Comparison of ENCODE assay signal across 11 cellular contexts in genomic region chr1:37034301-37035013, GRCh38. TPM values are rescaled to one million over a fixed set of nuclear protein-coding genes. Genes with fewer than 3 reads are reported as not detected.
DNase-seq lines count a peak whose midpoint lies in the region; ATAC-seq and TF ChIP-seq lines count a peak whose summit lies in the region.
"Had no signal": no experiment of that assay in that cellular context is flagged by ENCODE, and none has a peak within 500 bp of the region (broad histone marks: within the 10 kb centered on the region; RNA-seq: fewer than 3 reads in every experiment).

TSS of gene GRIK3 (minus strand) at chr1:37034515. CDS start at chr1:37034108, 407 bp downstream.

- H4K20me1 ChIP-seq in smooth muscle cell (ENCODE audit: low read depth) = no peaks in the 10 kb centered on the region

- H3K9me3 ChIP-seq in left ventricle myocardium inferior (replicated peaks) (no peaks in the 10 kb centered on the region), smooth muscle cell (replicated peaks; ENCODE audit: low read depth) (no peaks in the 10 kb centered on the region)

- peaks cover 35% of the 10 kb centered on the region for H3K4me1 ChIP-seq in left ventricle myocardium inferior
- H3K4me1 ChIP-seq in smooth muscle cell (ENCODE audit: low read depth) = peaks cover 55% of the 10 kb centered on the region

- H2AFZ ChIP-seq in smooth muscle cell (ENCODE audit: low read depth) = no peak within 1 kb of the TSS

- DNase-seq in NCI-H82 (lab: John Stamatoyannopoulos, UW) (peak; percentile 83), NCI-H82 treated with DMSO at 0.1 percent for 48 hours (lab: John Stamatoyannopoulos, UW; ENCODE audit: unreplicated experiment) (no peak), NCI-H2227 (lab: John Stamatoyannopoulos, UW; ENCODE audit: unreplicated experiment) (peak; percentile 87), left ventricle myocardium inferior (no peak), smooth muscle cell (lab: John Stamatoyannopoulos, UW; ENCODE audit: unreplicated experiment) (no peak)
- DNase-seq: activated CD4-positive, CD25-positive, alpha-beta regulatory T cell treated with anti-CD3 and anti-CD28 coated beads, Interleukin-2, amount 50 U/mL, for 72 hours; stimulated activated CD4-positive, alpha-beta T cell treated with anti-CD3 and anti-CD28 coated beads, Interleukin-4, amount 100 ng/mL, for 4 hours had no signal

- H3K79me2 ChIP-seq in smooth muscle cell (ENCODE audit: low read depth) = no peaks in the 10 kb centered on the region

- 2% methylated on average over 28 of the region's 97 CpGs for WGBS in smooth muscle cell (ENCODE audit: low lambda C conversion rate)

- H3K36me3 ChIP-seq in left ventricle myocardium inferior = no peaks in the 10 kb centered on the region
- no peaks in the 10 kb centered on the region for H3K36me3 ChIP-seq in smooth muscle cell (ENCODE audit: low read depth)

- TF ChIP-seq CTCF in left ventricle myocardium inferior (IDR thresholded peaks at IDR 0.05; ENCODE audit: borderline replicate concordance) = no peak
- no peak for TF ChIP-seq CTCF in smooth muscle cell (IDR thresholded peaks at IDR 0.05; ENCODE audit: borderline replicate concordance, insufficient read depth, poor library complexity, severe bottlenecking)

- ATAC-seq in GM19463 (IDR thresholded peaks at IDR 0.05; ENCODE audit: unreplicated experiment) (no peak), HG02885 (IDR thresholded peaks at IDR 0.05; ENCODE audit: poor library complexity, unreplicated experiment) (no peak), GM19455 (IDR thresholded peaks at IDR 0.05; ENCODE audit: unreplicated experiment) (no peak)

- H3K4me3 ChIP-seq in left ventricle myocardium inferior (peak within 1 kb of the TSS; percentile 46), smooth muscle cell (peak within 1 kb of the TSS; percentile 13)

- H3K27ac ChIP-seq in left ventricle myocardium inferior (replicated peaks) (no peak within 1 kb of the TSS), smooth muscle cell (ENCODE audit: low read depth) (no peak within 1 kb of the TSS)

- no peak within 1 kb of the TSS for H3K9ac ChIP-seq in smooth muscle cell (ENCODE audit: low read depth)

- H3K27me3 ChIP-seq in left ventricle myocardium inferior (ENCODE audit: low read depth) (peaks cover 100% of the 10 kb centered on the region), smooth muscle cell (ENCODE audit: low read depth) (peaks cover 98% of the 10 kb centered on the region)

- H3K4me2 ChIP-seq in smooth muscle cell = peak within 1 kb of the TSS; percentile 51

- no peaks in the 10 kb centered on the region for H3F3A ChIP-seq in smooth muscle cell (ENCODE audit: low read depth)

- intact Hi-C loops in left ventricle myocardium inferior (cut with micrococcal nuclease) = no loop called here

RNA-seq across cellular contexts. Expression of gene GRIK3, which starts in this region (rescaled TPM):
- total RNA-seq in left ventricle myocardium inferior (0.55 TPM), smooth muscle cell (0.04 TPM in 2 replicates)
- polyA plus RNA-seq in smooth muscle cell = 0.09 TPM in 1 of 2 replicates, not detected in the other
- total RNA-seq: epithelial cell of proximal tubule had no signal

Comparison
In these comparisons a context has a peak if more than half of its experiments do, and no peak if none do; other contexts are left out.
1. DNase-seq: peak in NCI-H82 (single experiment) and NCI-H2227 (single experiment); none in NCI-H82 treated with DMSO at 0.1 percent for 48 hours (single experiment), left ventricle myocardium inferior (single experiment) and smooth muscle cell (single experiment).